ENCODE assay signal across 12 cellular contexts in the genomic region with DNA sequence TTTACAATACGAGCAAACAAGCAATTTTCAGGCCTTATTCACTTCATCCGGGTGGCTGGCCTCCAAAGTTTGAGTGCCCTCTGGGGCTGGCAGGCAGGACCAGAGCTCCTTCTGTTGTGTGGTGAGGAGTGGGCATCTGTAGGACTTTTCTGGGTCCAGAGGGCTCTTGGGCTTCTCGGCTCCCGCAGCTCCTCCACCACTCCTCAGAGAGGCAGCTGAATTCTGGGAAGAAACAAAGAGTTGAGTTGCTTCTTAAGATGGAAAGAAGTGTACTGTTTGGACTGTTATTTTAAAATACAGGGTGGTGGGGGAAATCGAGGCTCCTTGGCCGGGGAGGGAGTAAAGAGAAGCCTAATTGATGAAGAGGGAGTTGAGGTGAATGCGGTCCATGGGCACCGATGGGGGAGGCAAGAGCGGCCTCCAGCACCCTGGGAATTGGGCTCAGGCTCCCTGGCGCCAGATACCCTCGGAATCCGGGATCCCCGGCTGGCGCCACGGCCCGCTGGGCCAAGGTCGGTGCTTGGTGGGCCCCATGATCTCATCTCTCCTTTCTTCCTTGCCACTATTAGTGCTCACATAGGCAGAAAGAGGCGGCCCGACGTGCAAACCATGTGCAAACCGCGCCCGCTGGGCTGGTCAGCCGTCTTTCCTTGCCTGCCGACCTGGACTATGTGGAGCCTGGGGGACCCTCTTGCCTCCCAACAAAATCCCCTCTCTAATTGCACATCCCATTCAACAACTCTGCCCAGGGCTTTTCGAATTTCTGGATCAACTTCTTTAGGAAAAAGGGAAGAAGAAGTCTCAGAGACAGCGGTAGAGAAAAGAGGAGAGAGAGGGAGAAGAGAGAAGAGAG. TPM values are rescaled to one million over a fixed set of nuclear protein-coding genes. Genes with fewer than 3 reads are reported as not detected.
DNase-seq lines count a peak whose midpoint lies in the region; ATAC-seq and TF ChIP-seq lines count a peak whose summit lies in the region.
"Had no signal": no experiment of that assay in that cellular context is flagged by ENCODE, and none has a peak within 500 bp of the region (broad histone marks: within the 10 kb centered on the region; RNA-seq: fewer than 3 reads in every experiment).

No MANE protein-coding gene starts in this region.

- H3K4me3 ChIP-seq in Jurkat, Clone E6-1 (ENCODE audit: low read length), result peak overlapping the region; percentile 61
- H3K4me3 ChIP-seq in effector memory CD4-positive, alpha-beta T cell (ENCODE audit: insufficient read depth, low read depth, low read length, poor library complexity, severe bottlenecking), result peak overlapping the region; percentile 48
- H3K4me3 ChIP-seq in psoas muscle, result peak overlapping the region; percentile 61

- H3K9me3 ChIP-seq in effector memory CD4-positive, alpha-beta T cell (ENCODE audit: control insufficient read depth, low read length), result no peaks in the 10 kb centered on the region
- no peaks in the 10 kb centered on the region for H3K9me3 ChIP-seq in psoas muscle

- ATAC-seq in psoas muscle (no peak), GM18520 (IDR thresholded peaks at IDR 0.05; ENCODE audit: unreplicated experiment) (no peak), GM19324 (IDR thresholded peaks at IDR 0.05; ENCODE audit: low FRiP score, unreplicated experiment) (no peak)

- peaks cover 63% of the 10 kb centered on the region for H3K27me3 ChIP-seq in effector memory CD4-positive, alpha-beta T cell (replicated peaks; ENCODE audit: control insufficient read depth, insufficient read depth, low read length, poor library complexity, severe bottlenecking)
- H3K27me3 ChIP-seq in psoas muscle (ENCODE audit: insufficient read depth in 3 of 3, low read length in 2 of 3), result peaks cover 0 to 95% (median 64%) of the 10 kb centered on the region in 3 donors

- WGBS in psoas muscle, 3 donors, result 41 to 45% (median 45%) methylated on average over 27 of the region's 27 CpGs

- H3K4me1 ChIP-seq in effector memory CD4-positive, alpha-beta T cell (ENCODE audit: control insufficient read depth, insufficient read depth, low read length, poor library complexity, severe bottlenecking), result peaks cover 31% of the 10 kb centered on the region
- H3K4me1 ChIP-seq in psoas muscle, result peaks cover 20% of the 10 kb centered on the region
- H3K4me1 ChIP-seq: foreskin keratinocyte had no signal

- H3K36me3 ChIP-seq in effector memory CD4-positive, alpha-beta T cell (ENCODE audit: control insufficient read depth, insufficient read depth, low read length), result no peaks in the 10 kb centered on the region
- no peaks in the 10 kb centered on the region for H3K36me3 ChIP-seq in psoas muscle (ENCODE audit: insufficient read depth in 1 of 2, low read depth in 1 of 2)

- intact Hi-C loops in psoas muscle (cut with DNase I), result no loop called here

- TF ChIP-seq CTCF in psoas muscle (IDR thresholded peaks at IDR 0.05), result no peak

- DNase-seq in DMS53 (lab: John Stamatoyannopoulos, UW), result peak; percentile 59
- DNase-seq in DMS53 treated with DMSO at 0.1 percent for 48 hours (lab: John Stamatoyannopoulos, UW; ENCODE audit: unreplicated experiment), result no peak
- DNase-seq in Jurkat, Clone E6-1 (ENCODE audit: low read depth, low spot score), result no peak
- DNase-seq in effector memory CD4-positive, alpha-beta T cell, result no peak
- DNase-seq in psoas muscle, result peak in 1 of 2 donors; percentile 40
- DNase-seq in ureter (ENCODE audit: low spot score), result no peak
- DNase-seq: foreskin keratinocyte had no signal

- no peak overlapping the region for H3K27ac ChIP-seq in effector memory CD4-positive, alpha-beta T cell (ENCODE audit: insufficient read depth, low read length, poor library complexity, severe bottlenecking)
- H3K27ac ChIP-seq in psoas muscle, result no peak overlapping the region
- H3K27ac ChIP-seq: 22Rv1, foreskin keratinocyte had no signal

RNA-seq across cellular contexts. Expression of gene SIX3, which starts 0.7 kb away (rescaled TPM):
- 1.7 TPM for polyA plus RNA-seq in Jurkat, Clone E6-1 (2012; ENCODE audit: insufficient read depth, insufficient read length)
- total RNA-seq in psoas muscle (under 1 TPM in 1 of 4 donors, not detected in 3; 0.20 TPM), ureter (not detected)
- polyA plus RNA-seq in psoas muscle, result under 1 TPM in 1 of 3 donors, not detected in 2; 0.01 TPM
- total RNA-seq: foreskin keratinocyte, M059J, myocyte had no signal
- polyA plus RNA-seq: foreskin keratinocyte had no signal
